22 cellular contexts compared by ENCODE assay signal in genomic region chr1:32055426-32055825, GRCh38. TPM values are rescaled to one million over a fixed set of nuclear protein-coding genes. Genes with fewer than 3 reads are reported as not detected.
DNase-seq lines count a peak whose midpoint lies in the region; ATAC-seq and TF ChIP-seq lines count a peak whose summit lies in the region.
"Had no signal": no experiment of that assay in that cellular context is flagged by ENCODE, and none has a peak within 500 bp of the region (broad histone marks: within the 10 kb centered on the region; RNA-seq: fewer than 3 reads in every experiment).

No MANE protein-coding gene starts in this region.

- peak; percentile 22 for DNase-seq in NCI-H2171 treated with DMSO at 0.1 percent for 48 hours (lab: John Stamatoyannopoulos, UW)
- DNase-seq in NCI-H2171 (lab: John Stamatoyannopoulos, UW), result no peak
- peak; percentile 69 to 88 for DNase-seq in SJCRH30
- peak; percentile 36 for DNase-seq in endodermal cell
- DNase-seq in retina, result peak; percentile 55
- no peak for DNase-seq in natural killer cell treated with Interleukin-12 subunit alpha and Interleukin-12 subunit beta and Interleukin-15 and Interleukin-18, amount 100 ng/mL, for 72 hours (ENCODE audit: low spot score)
- DNase-seq: activated gamma-delta T cell; AML-193; CD8-positive, alpha-beta memory T cell; hypothalamus; immature natural killer cell; Karpas-422; MV-4-11; NCI-H1694; NCI-H526 treated with DMSO at 0.1 percent for 48 hours; T-helper 17 cell; thyroid gland had no signal

- no peaks in the 10 kb centered on the region for H3K9me3 ChIP-seq in SJCRH30 (replicated peaks)
- no peaks in the 10 kb centered on the region for H3K9me3 ChIP-seq in endodermal cell (ENCODE audit: control insufficient read depth, low read length)
- H3K9me3 ChIP-seq: SJSA1, thyroid gland had no signal

- H3K9me3 Mint-ChIP-seq in endodermal cell, result no peaks in the 10 kb centered on the region
- no peaks in the 10 kb centered on the region for H3K9me3 Mint-ChIP-seq in natural killer cell treated with Interleukin-12 subunit alpha and Interleukin-12 subunit beta and Interleukin-15 and Interleukin-18, amount 100 ng/mL, for 72 hours
- H3K9me3 Mint-ChIP-seq: CD8-positive, alpha-beta memory T cell; immature natural killer cell; stimulated activated naive CD8-positive, alpha-beta T cell treated with anti-CD3 and anti-CD28 coated beads, Interleukin-15, Interleukin-2, amounts not matched to agents 100 ng/mL and 50 ng/mL, for 24 hours had no signal

- WGBS in endodermal cell (ENCODE audit: insufficient coverage in 1 of 2, insufficient read length in 1 of 2), 2 experiments, result 90 to 97% methylated on average over 5 of the region's 5 CpGs

- H3K27ac ChIP-seq in SJCRH30, result peak overlapping the region; percentile 71
- H3K27ac ChIP-seq in endodermal cell (ENCODE audit: low read depth, low read length), result peak overlapping the region; percentile 91
- H3K27ac ChIP-seq: SJSA1, skin epidermis, thyroid gland had no signal

- peaks cover 79% of the 10 kb centered on the region for H3K36me3 Mint-ChIP-seq in endodermal cell (ENCODE audit: low read depth)
- peaks cover 10% of the 10 kb centered on the region for H3K36me3 Mint-ChIP-seq in natural killer cell treated with Interleukin-12 subunit alpha and Interleukin-12 subunit beta and Interleukin-15 and Interleukin-18, amount 100 ng/mL, for 72 hours

- peaks cover 3% of the 10 kb centered on the region for H3K4me1 Mint-ChIP-seq in endodermal cell
- H3K4me1 Mint-ChIP-seq in natural killer cell treated with Interleukin-12 subunit alpha and Interleukin-12 subunit beta and Interleukin-15 and Interleukin-18, amount 100 ng/mL, for 72 hours (ENCODE audit: low read depth in 2 of 2), result peaks cover 0 to 9% of the 10 kb centered on the region in 2 donors

- H3K27me3 ChIP-seq in SJCRH30 (no peaks in the 10 kb centered on the region), endodermal cell (ENCODE audit: control insufficient read depth, insufficient read depth, low read length, poor library complexity, severe bottlenecking) (no peaks in the 10 kb centered on the region)
- H3K27me3 ChIP-seq: SJSA1, thyroid gland had no signal

- H3K9ac ChIP-seq in endodermal cell (ENCODE audit: extremely low read depth, low read length, poor library complexity, severe bottlenecking), result no peak overlapping the region

- H3K36me3 ChIP-seq in SJCRH30 (peaks cover 73% of the 10 kb centered on the region), endodermal cell (ENCODE audit: control insufficient read depth, insufficient read depth, low read length) (peaks cover 91% of the 10 kb centered on the region)

- H3K4me1 ChIP-seq in SJCRH30 (peaks cover 17% of the 10 kb centered on the region), endodermal cell (ENCODE audit: control insufficient read depth, insufficient read depth, low read length) (no peaks in the 10 kb centered on the region)
- H3K4me1 ChIP-seq: SJSA1 had no signal

- no peak for TF ChIP-seq CTCF in endodermal cell (conservative IDR thresholded peaks at IDR 0.05)

- H3K27ac Mint-ChIP-seq in endodermal cell, result no peak overlapping the region
- H3K27ac Mint-ChIP-seq in natural killer cell treated with Interleukin-12 subunit alpha and Interleukin-12 subunit beta and Interleukin-15 and Interleukin-18, amount 100 ng/mL, for 72 hours, result no peak overlapping the region
- H3K27ac Mint-ChIP-seq: stimulated activated naive CD8-positive, alpha-beta T cell treated with anti-CD3 and anti-CD28 coated beads, Interleukin-15, Interleukin-2, amounts not matched to agents 100 ng/mL and 50 ng/mL, for 24 hours had no signal

- H3K4me3 ChIP-seq in SJCRH30 (no peak overlapping the region), endodermal cell (ENCODE audit: low read length) (no peak overlapping the region)
- H3K4me3 ChIP-seq: SJSA1, skin epidermis, thyroid gland had no signal

- no peak for ATAC-seq in GM21576 (IDR thresholded peaks at IDR 0.05; ENCODE audit: unreplicated experiment)
- ATAC-seq in natural killer cell treated with Interleukin-12 subunit alpha and Interleukin-12 subunit beta and Interleukin-15 and Interleukin-18, amount 100 ng/mL, for 72 hours, result no peak
- no peak for ATAC-seq in GM21526 (IDR thresholded peaks at IDR 0.05; ENCODE audit: low FRiP score, unreplicated experiment)
- ATAC-seq: T-helper 17 cell had no signal

- no peak overlapping the region for H3K4me3 Mint-ChIP-seq in endodermal cell
- no peak overlapping the region for H3K4me3 Mint-ChIP-seq in natural killer cell treated with Interleukin-12 subunit alpha and Interleukin-12 subunit beta and Interleukin-15 and Interleukin-18, amount 100 ng/mL, for 72 hours
- H3K4me3 Mint-ChIP-seq: CD8-positive, alpha-beta memory T cell; immature natural killer cell; stimulated activated naive CD8-positive, alpha-beta T cell treated with anti-CD3 and anti-CD28 coated beads, Interleukin-15, Interleukin-2, amounts not matched to agents 100 ng/mL and 50 ng/mL, for 24 hours; T-helper 17 cell had no signal

- no peaks in the 10 kb centered on the region for H3K27me3 Mint-ChIP-seq in endodermal cell (ENCODE audit: insufficient read depth)
- H3K27me3 Mint-ChIP-seq in natural killer cell treated with Interleukin-12 subunit alpha and Interleukin-12 subunit beta and Interleukin-15 and Interleukin-18, amount 100 ng/mL, for 72 hours, result no peaks in the 10 kb centered on the region
- H3K27me3 Mint-ChIP-seq: CD8-positive, alpha-beta memory T cell; stimulated activated naive CD8-positive, alpha-beta T cell treated with anti-CD3 and anti-CD28 coated beads, Interleukin-15, Interleukin-2, amounts not matched to agents 100 ng/mL and 50 ng/mL, for 24 hours; T-helper 17 cell had no signal

RNA-seq across cellular contexts. Expression of gene TMEM39B, which starts 17.3 kb away (rescaled TPM):
- total RNA-seq in SJCRH30 (2014; rRNA removed; shearing (Covaris generic)), result 11.1 and 11.6 TPM in 2 replicates
- 10 to 100 TPM; 11.0 to 20.3 TPM for total RNA-seq in endodermal cell
- polyA plus RNA-seq in endodermal cell (2013, experiment 1 of 2), result 26.6 TPM
- 25.9 TPM for polyA plus RNA-seq in endodermal cell (2013, experiment 2 of 2)
- total RNA-seq in natural killer cell treated with Interleukin-12 subunit alpha and Interleukin-12 subunit beta and Interleukin-15 and Interleukin-18, amount 100 ng/mL, for 72 hours, result 10 to 100 TPM; 20.5 to 26.9 TPM

RNA-seq across cellular contexts. Expression of gene KHDRBS1, which starts 41.8 kb away (rescaled TPM):
- 128 and 138 TPM in 2 replicates for total RNA-seq in SJCRH30 (2014; rRNA removed; shearing (Covaris generic))
- total RNA-seq in endodermal cell, result 100 to 1,000 TPM; 201 to 235 TPM
- polyA plus RNA-seq in endodermal cell (2013, experiment 1 of 2), result 307 TPM
- polyA plus RNA-seq in endodermal cell (2013, experiment 2 of 2), result 280 TPM
- 100 to 1,000 TPM; 156 TPM for total RNA-seq in natural killer cell treated with Interleukin-12 subunit alpha and Interleukin-12 subunit beta and Interleukin-15 and Interleukin-18, amount 100 ng/mL, for 72 hours

RNA-seq across cellular contexts. Expression of gene KPNA6, which starts 52.4 kb away (rescaled TPM):
- total RNA-seq in SJCRH30 (2014; rRNA removed; shearing (Covaris generic)), result 55.1 and 56.4 TPM in 2 replicates
- 100 to 1,000 TPM in 1 of 2 donors, 10 to 100 TPM in 1; 95.4 to 119 TPM for total RNA-seq in endodermal cell
- 31.9 TPM for polyA plus RNA-seq in endodermal cell (2013, experiment 1 of 2)
- 33.0 TPM for polyA plus RNA-seq in endodermal cell (2013, experiment 2 of 2)
- total RNA-seq in natural killer cell treated with Interleukin-12 subunit alpha and Interleukin-12 subunit beta and Interleukin-15 and Interleukin-18, amount 100 ng/mL, for 72 hours, result 10 to 100 TPM; 80.9 to 88.9 TPM

Comparison
In these comparisons a context has a peak if more than half of its experiments do, and no peak if none do; other contexts are left out.
1. DNase-seq: peak in NCI-H2171 treated with DMSO at 0.1 percent for 48 hours (single experiment), SJCRH30 (2 of 2), endodermal cell (single experiment) and retina (single experiment); none in NCI-H2171 (single experiment) and natural killer cell treated with Interleukin-12 subunit alpha and Interleukin-12 subunit beta and Interleukin-15 and Interleukin-18, amount 100 ng/mL, for 72 hours (single experiment).